3 cellular contexts compared by ENCODE assay signal in genomic region chr2:85731606-85732005, GRCh38.
TF ChIP-seq lines count a peak whose summit lies in the region.

No MANE protein-coding gene starts in this region.

TF ChIP-seq in A549, 52 proteins besides CTCF, POLR2A, EP300 and RAD21:
- TF ChIP-seq REST (IDR thresholded peaks at IDR 0.05) (no peak), JUN (IDR thresholded peaks at IDR 0.05) (no peak), HEYL (CRISPR knock-in tag; IDR thresholded peaks at IDR 0.05) (no peak), POLR2AphosphoS2 (conservative IDR thresholded peaks at IDR 0.05; ENCODE audit: low read length) (no peak), USF2 (IDR thresholded peaks at IDR 0.05) (no peak), HDAC2 (IDR thresholded peaks at IDR 0.05) (no peak), NPAS2 (CRISPR knock-in tag; IDR thresholded peaks at IDR 0.05; ENCODE audit: borderline replicate concordance) (no peak), HMGXB4 (CRISPR knock-in tag; IDR thresholded peaks at IDR 0.05; ENCODE audit: borderline replicate concordance) (no peak), KDM5A (IDR thresholded peaks at IDR 0.05) (no peak)

TF ChIP-seq in GM12878, 131 proteins besides CTCF, POLR2A, EP300 and RAD21:
- peak; percentile 22; the same call in 1 of the 2 replicates for TF ChIP-seq SPI1 (IDR thresholded peaks at IDR 0.05; ENCODE audit: borderline replicate concordance, insufficient read depth, low read depth, low read length)
- TF ChIP-seq MTA2 (IDR thresholded peaks at IDR 0.05; ENCODE audit: low read depth) = peak; percentile 10; the same call in 1 of the 2 replicates
- TF ChIP-seq HDGF (IDR thresholded peaks at IDR 0.05) = no peak
- TF ChIP-seq PBX3 (IDR thresholded peaks at IDR 0.05; ENCODE audit: insufficient replicate concordance, low read depth, low read length) = no peak

TF ChIP-seq in SK-N-SH treated with all-trans-retinoic acid at 6 μM for 48 hours, 23 proteins besides CTCF, POLR2A, EP300 and RAD21:
- no peak for TF ChIP-seq GLIS3 (CRISPR knock-in tag; IDR thresholded peaks at IDR 0.05)
- TF ChIP-seq ZC3H10 (CRISPR knock-in tag; IDR thresholded peaks at IDR 0.05) = no peak
- no peak for TF ChIP-seq BACH2 (CRISPR knock-in tag; IDR thresholded peaks at IDR 0.05; ENCODE audit: borderline replicate concordance)
- TF ChIP-seq CSRNP3 (CRISPR knock-in tag; IDR thresholded peaks at IDR 0.05) = no peak
- TF ChIP-seq PATZ1 (CRISPR knock-in tag; IDR thresholded peaks at IDR 0.05; ENCODE audit: borderline replicate concordance) = no peak
- TF ChIP-seq PPARA (CRISPR knock-in tag; IDR thresholded peaks at IDR 0.05; ENCODE audit: borderline replicate concordance) = no peak
- no peak for TF ChIP-seq TSHZ2 (CRISPR knock-in tag; IDR thresholded peaks at IDR 0.05)
- no peak for TF ChIP-seq ZFP3 (CRISPR knock-in tag; IDR thresholded peaks at IDR 0.05)
- TF ChIP-seq ESRRG (CRISPR knock-in tag; IDR thresholded peaks at IDR 0.05) = no peak
- no peak for TF ChIP-seq ZNF8 (CRISPR knock-in tag; IDR thresholded peaks at IDR 0.05)
- TF ChIP-seq OSR1 (CRISPR knock-in tag; IDR thresholded peaks at IDR 0.05) = no peak
- no peak for TF ChIP-seq TOX (CRISPR knock-in tag; IDR thresholded peaks at IDR 0.05; ENCODE audit: borderline replicate concordance)
- TF ChIP-seq SNAI2 (CRISPR knock-in tag; IDR thresholded peaks at IDR 0.05) = no peak
- TF ChIP-seq RARB (CRISPR knock-in tag; IDR thresholded peaks at IDR 0.05) = no peak
- no peak for TF ChIP-seq ARNTL (CRISPR knock-in tag; IDR thresholded peaks at IDR 0.05; ENCODE audit: borderline replicate concordance, low read depth)
- no peak for TF ChIP-seq CREB5 (CRISPR knock-in tag; IDR thresholded peaks at IDR 0.05; ENCODE audit: low read depth)
